19 cellular contexts compared by ENCODE assay signal in the genomic region with DNA sequence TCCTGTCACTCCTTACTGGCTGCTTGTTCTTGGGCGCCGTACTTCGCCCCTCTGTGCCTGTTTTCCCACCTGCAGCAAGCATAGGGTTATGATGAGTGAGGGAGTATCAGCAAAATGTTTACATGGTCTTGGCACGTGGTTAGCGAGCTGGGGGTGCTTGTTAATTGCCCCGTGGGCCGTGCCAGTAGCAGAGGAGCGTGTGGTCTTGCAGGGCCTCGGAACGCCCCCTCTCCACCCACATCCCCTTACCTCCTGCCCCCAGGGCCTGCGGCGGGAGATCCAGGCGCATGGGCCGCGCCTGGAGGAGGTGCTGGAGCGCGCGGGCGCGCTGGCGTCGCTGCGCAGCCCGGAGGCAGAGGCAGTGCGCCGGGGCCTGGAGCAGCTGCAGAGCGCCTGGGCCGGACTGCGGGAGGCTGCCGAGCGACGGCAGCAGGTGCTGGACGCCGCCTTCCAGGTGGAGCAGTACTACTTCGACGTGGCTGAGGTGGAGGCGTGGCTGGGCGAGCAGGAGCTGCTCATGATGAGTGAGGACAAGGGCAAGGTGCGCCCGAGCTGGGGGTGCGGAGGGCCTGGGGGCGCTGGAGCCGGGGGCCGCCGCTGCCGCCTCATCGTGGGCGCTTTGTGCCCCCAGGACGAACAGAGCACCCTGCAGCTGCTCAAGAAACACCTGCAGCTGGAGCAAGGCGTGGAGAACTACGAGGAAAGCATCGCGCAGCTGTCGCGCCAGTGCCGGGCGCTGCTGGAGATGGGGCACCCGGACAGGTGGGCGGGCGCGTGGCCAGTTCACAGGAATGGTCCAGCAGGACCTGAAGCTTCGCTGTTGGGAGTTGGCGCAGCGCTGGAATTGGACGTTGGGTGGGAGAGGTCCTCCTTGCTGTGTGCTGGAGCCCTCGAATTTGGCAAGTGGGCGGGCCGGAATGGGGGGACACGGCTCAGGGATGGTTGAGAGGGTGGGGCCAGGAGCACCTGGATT. TPM values are rescaled to one million over a fixed set of nuclear protein-coding genes. Genes with fewer than 3 reads are reported as not detected.
DNase-seq lines count a peak whose midpoint lies in the region; TF ChIP-seq lines count a peak whose summit lies in the region.
"Had no signal": no experiment of that assay in that cellular context is flagged by ENCODE, and none has a peak within 500 bp of the region (broad histone marks: within the 10 kb centered on the region; RNA-seq: fewer than 3 reads in every experiment).

No MANE protein-coding gene starts in this region.

- no peak overlapping the region for H2AFZ ChIP-seq in H9 (ENCODE audit: low read length)

- H4K5ac ChIP-seq in H9 (ENCODE audit: insufficient read length, low read depth, low read length) = no peak overlapping the region

- no peak overlapping the region for H3K27ac ChIP-seq in BLaER1
- no peak overlapping the region for H3K27ac ChIP-seq in H9 (ENCODE audit: insufficient read length, low read depth, low read length)
- H3K27ac ChIP-seq in endodermal cell (ENCODE audit: low read depth, low read length) = no peak overlapping the region
- no peak overlapping the region for H3K27ac ChIP-seq in colonic mucosa
- H3K27ac ChIP-seq: esophagus muscularis mucosa, vagina had no signal

- H3K18ac ChIP-seq in H9 (ENCODE audit: insufficient read length, low read depth, low read length) = no peak overlapping the region

- H3K4me3 Mint-ChIP-seq in H9 (no peak overlapping the region; a peak in 1 of 5 replicates), endodermal cell (peak overlapping the region; percentile 11)
- H3K4me3 Mint-ChIP-seq: memory B cell, T-cell had no signal

- H2BK12ac ChIP-seq in H9 (ENCODE audit: insufficient read length, low read depth, low read length) = no peak overlapping the region

- H3K9ac ChIP-seq in BLaER1 (no peak overlapping the region), H9 (ENCODE audit: extremely low read depth, insufficient read length, low read length) (no peak overlapping the region), endodermal cell (ENCODE audit: extremely low read depth, low read length, poor library complexity, severe bottlenecking) (no peak overlapping the region), colonic mucosa (ENCODE audit: low read depth in 2 of 2, low read length in 2 of 2) (no peak overlapping the region)

- 0 out of 2 replicates have a peak overlapping the region, but pooled peaks have one; percentile 7 for H3K4me2 ChIP-seq in BLaER1
- H3K4me2 ChIP-seq in H9 (ENCODE audit: insufficient read depth, insufficient read length, low read length) = peak overlapping the region; percentile 4

- no peak overlapping the region for H3K27ac Mint-ChIP-seq in H9
- H3K27ac Mint-ChIP-seq in endodermal cell = no peak overlapping the region
- H3K27ac Mint-ChIP-seq: CD14-positive monocyte, memory B cell had no signal

- H3K14ac ChIP-seq in H9 (ENCODE audit: insufficient read depth, low read length) = no peak overlapping the region

- intact Hi-C loops in colonic mucosa (cut with DNase I) = loop anchor here (5.0 kb wide), 1 partner anchor 78 kb away; no protein-coding TSS in a partner anchor

- H3T11ph ChIP-seq in H9 (ENCODE audit: low read length) = no peak overlapping the region

- no peaks in the 10 kb centered on the region for H3K79me2 ChIP-seq in H9 (ENCODE audit: insufficient read depth, low read length)

- H3K36me3 ChIP-seq in BLaER1 (no peaks in the 10 kb centered on the region), endodermal cell (ENCODE audit: control insufficient read depth, insufficient read depth, low read length) (no peaks in the 10 kb centered on the region), colonic mucosa (no peaks in the 10 kb centered on the region)
- H3K36me3 ChIP-seq: esophagus muscularis mucosa, vagina had no signal

- DNase-seq in H9 (peak; percentile 78), endodermal cell (peak; percentile 86), left kidney (ENCODE audit: low read depth, low spot score) (peak; percentile 62), NCI-H748 (lab: John Stamatoyannopoulos, UW; ENCODE audit: unreplicated experiment) (no peak), pons (ENCODE audit: low spot score) (no peak), kidney tubule cell (ENCODE audit: low spot score) (no peak), colonic mucosa (no peak)
- DNase-seq: ACHN; activated CD4-positive, alpha-beta T cell treated with anti-CD3 and anti-CD28 coated beads, Interleukin-2, amount 50 U/mL, for 1 hour; activated CD8-positive, alpha-beta memory T cell treated with anti-CD3 and anti-CD28 coated beads, Interleukin-2, amount 50 U/mL, for 48 hours; activated effector memory CD4-positive, alpha-beta T cell treated with Interleukin-2 at 50 U/mL for 16 hours; DMS153; NCI-H1048; T-cell had no signal

- WGBS in H9 (ENCODE audit: extremely low coverage, insufficient read length, low lambda C conversion rate) = no CpG with 5 or more reads among the region's 69 CpGs
- 39 to 45% methylated on average over 24 to 69 of the region's 69 CpGs for WGBS in endodermal cell (ENCODE audit: insufficient coverage in 1 of 2, insufficient read length in 1 of 2), 2 experiments

- no peak overlapping the region for H2AK5ac ChIP-seq in H9 (ENCODE audit: insufficient read length, low read length)

- no peak overlapping the region for H2BK20ac ChIP-seq in H9 (ENCODE audit: low read depth, low read length, poor library complexity, severe bottlenecking)

- H3K36me3 Mint-ChIP-seq in H9 (ENCODE audit: insufficient read depth in 1 of 3, low read depth in 3 of 3) (no peaks in the 10 kb centered on the region), endodermal cell (ENCODE audit: low read depth) (no peaks in the 10 kb centered on the region)
- H3K36me3 Mint-ChIP-seq: memory B cell, T-cell had no signal

- no peak overlapping the region for H4K91ac ChIP-seq in H9 (ENCODE audit: insufficient read length, low read depth, low read length)

- no peak overlapping the region for H3K23ac ChIP-seq in H9 (ENCODE audit: insufficient read length, low read depth, low read length)

- H2BK120ac ChIP-seq in H9 (ENCODE audit: low read depth, low read length, poor library complexity, severe bottlenecking) = no peak overlapping the region

- H3K9me3 ChIP-seq in BLaER1 (no peaks in the 10 kb centered on the region), H9 (ENCODE audit: control insufficient read depth, low read depth, low read length) (no peaks in the 10 kb centered on the region), endodermal cell (ENCODE audit: control insufficient read depth, low read length) (no peaks in the 10 kb centered on the region), colonic mucosa (no peaks in the 10 kb centered on the region)
- H3K9me3 ChIP-seq: esophagus muscularis mucosa, vagina had no signal

- no peak overlapping the region for H4K8ac ChIP-seq in H9 (replicated peaks; ENCODE audit: insufficient read length, low read depth, low read length)

- H3K4ac ChIP-seq in H9 (ENCODE audit: low read depth, low read length) = no peak overlapping the region

- no peak overlapping the region for H2BK5ac ChIP-seq in H9 (ENCODE audit: insufficient read length, low read length)

- peaks cover 6 to 28% of the 10 kb centered on the region in 2 experiments for H3K4me1 Mint-ChIP-seq in H9
- no peaks in the 10 kb centered on the region for H3K4me1 Mint-ChIP-seq in endodermal cell

- no peaks in the 10 kb centered on the region for H3K79me1 ChIP-seq in H9 (ENCODE audit: insufficient read depth, low read depth, low read length, poor library complexity, severe bottlenecking)

- H3K27me3 ChIP-seq in BLaER1 (peaks cover 29% of the 10 kb centered on the region), H9 (ENCODE audit: insufficient read depth, low read length) (no peaks in the 10 kb centered on the region; the same call in 1 of the 2 replicates), endodermal cell (ENCODE audit: control insufficient read depth, insufficient read depth, low read length, poor library complexity, severe bottlenecking) (peaks cover 62% of the 10 kb centered on the region), colonic mucosa (peaks cover 14% of the 10 kb centered on the region)
- H3K27me3 ChIP-seq: vagina had no signal

- TF ChIP-seq CTCF in H9 (conservative IDR thresholded peaks at IDR 0.05) (no peak), endodermal cell (conservative IDR thresholded peaks at IDR 0.05) (no peak), colonic mucosa (IDR thresholded peaks at IDR 0.05) (no peak)

- H4K20me1 ChIP-seq in BLaER1 (no peaks in the 10 kb centered on the region), H9 (ENCODE audit: control insufficient read depth, insufficient read depth, insufficient read length) (no peaks in the 10 kb centered on the region)

- H3K9me3 Mint-ChIP-seq in H9 (no peaks in the 10 kb centered on the region), endodermal cell (no peaks in the 10 kb centered on the region)
- H3K9me3 Mint-ChIP-seq: memory B cell, T-cell had no signal

- H3K4me3 ChIP-seq in BLaER1 (no peak overlapping the region), endodermal cell (ENCODE audit: low read length) (no peak overlapping the region), colonic mucosa (no peak overlapping the region)
- H3K4me3 ChIP-seq: esophagus muscularis mucosa, vagina had no signal

- H3K27me3 Mint-ChIP-seq in H9 (ENCODE audit: low read depth) = peaks cover 70% of the 10 kb centered on the region
- peaks cover 82% of the 10 kb centered on the region for H3K27me3 Mint-ChIP-seq in endodermal cell (ENCODE audit: insufficient read depth)

- H3K4me1 ChIP-seq in BLaER1 (peaks cover 10% of the 10 kb centered on the region; the same call in 1 of the 2 replicates), H9 (ENCODE audit: insufficient read depth, low read length) (no peaks in the 10 kb centered on the region), endodermal cell (ENCODE audit: control insufficient read depth, insufficient read depth, low read length) (no peaks in the 10 kb centered on the region), colonic mucosa (no peaks in the 10 kb centered on the region)

- no peak overlapping the region for H3K56ac ChIP-seq in H9 (ENCODE audit: insufficient read length, low read depth, low read length)

- peaks cover 2% of the 10 kb centered on the region for H3K23me2 ChIP-seq in H9 (ENCODE audit: insufficient read length, low read depth, low read length, poor library complexity, severe bottlenecking)

- no peak overlapping the region for H2BK15ac ChIP-seq in H9 (ENCODE audit: low read depth, low read length)

RNA-seq across cellular contexts. Expression of a gene that starts 22.5 kb away (rescaled TPM):
- total RNA-seq in H9 (2021) = 90.9 and 92.9 TPM in 2 replicates
- total RNA-seq in endodermal cell = 100 to 1,000 TPM; 110 TPM
- polyA plus RNA-seq in endodermal cell (2013, experiment 1 of 2) = 90.9 TPM
- 81.4 TPM for polyA plus RNA-seq in endodermal cell (2013, experiment 2 of 2)
- total RNA-seq in colonic mucosa = 10 to 100 TPM; 53.6 to 87.8 TPM

RNA-seq across cellular contexts. Expression of a gene that starts 47.0 kb away (rescaled TPM):
- 115 and 129 TPM in 2 replicates for total RNA-seq in H9 (2021)
- 100 to 1,000 TPM; 104 to 133 TPM for total RNA-seq in endodermal cell
- polyA plus RNA-seq in endodermal cell (2013, experiment 1 of 2) = 219 TPM
- polyA plus RNA-seq in endodermal cell (2013, experiment 2 of 2) = 194 TPM
- total RNA-seq in colonic mucosa = 100 to 1,000 TPM; 143 to 231 TPM

Comparison
In these comparisons a context has a peak if more than half of its experiments do, and no peak if none do; other contexts are left out.
1. DNase-seq: peak in H9 (single experiment), endodermal cell (single experiment) and left kidney (single experiment); none in NCI-H748 (single experiment), pons (single experiment), kidney tubule cell (single experiment) and colonic mucosa (single experiment).